30 cellular contexts compared by ENCODE assay signal in genomic region chr15:39269352-39269751, GRCh38.
DNase-seq lines count a peak whose midpoint lies in the region; ATAC-seq and TF ChIP-seq lines count a peak whose summit lies in the region.
"Had no signal": no experiment of that assay in that cellular context is flagged by ENCODE, and none has a peak within 500 bp of the region (broad histone marks: within the 10 kb centered on the region; RNA-seq: fewer than 3 reads in every experiment).

No MANE protein-coding gene starts in this region.

- H3K4me1 ChIP-seq in mesendoderm (ENCODE audit: control insufficient read depth, low read depth, low read length): no peaks in the 10 kb centered on the region
- H3K4me1 ChIP-seq: lower lobe of right lung had no signal

- no peak overlapping the region for H3K4ac ChIP-seq in mesendoderm (ENCODE audit: low read depth, low read length)

- H2BK5ac ChIP-seq in mesendoderm (ENCODE audit: low read length): no peak overlapping the region

- no peaks in the 10 kb centered on the region for H3K9me3 Mint-ChIP-seq in HFFc6
- H3K9me3 Mint-ChIP-seq: activated CD4-positive, alpha-beta T cell treated with anti-CD3 and anti-CD28 coated beads, Interleukin-2, amount 10 ng/mL, durations not matched to agents 7 days and 5 days; activated naive CD8-positive, alpha-beta T cell treated with anti-CD3 and anti-CD28 coated beads, Interleukin-2, amount 50 U/mL, for 24 hours; WTC11 had no signal

- H3K27me3 Mint-ChIP-seq in HFFc6 (ENCODE audit: insufficient read depth): no peaks in the 10 kb centered on the region; the same call in 1 of the 2 replicates

- H3K36me3 Mint-ChIP-seq in HFFc6 (ENCODE audit: low read depth): peaks cover 13% of the 10 kb centered on the region
- H3K36me3 Mint-ChIP-seq: WTC11 had no signal

- H3K4me3 Mint-ChIP-seq in HFFc6: no peak overlapping the region
- H3K4me3 Mint-ChIP-seq: activated CD4-positive, alpha-beta T cell treated with anti-CD3 and anti-CD28 coated beads, Interleukin-2, amount 10 ng/mL, durations not matched to agents 7 days and 5 days; activated naive CD8-positive, alpha-beta T cell treated with anti-CD3 and anti-CD28 coated beads, Interleukin-2, amount 50 U/mL, for 24 hours; WTC11 had no signal

- H2BK120ac ChIP-seq in mesendoderm (ENCODE audit: low read depth, low read length): no peak overlapping the region

- H2BK15ac ChIP-seq in mesendoderm (replicated peaks; ENCODE audit: low read depth): no peak overlapping the region

- no peaks in the 10 kb centered on the region for H3K79me2 ChIP-seq in mesendoderm (ENCODE audit: control insufficient read depth, insufficient read depth, low read length)

- no peak overlapping the region for H4K8ac ChIP-seq in mesendoderm (ENCODE audit: low read depth, low read length)

- no peak overlapping the region for H3K23ac ChIP-seq in mesendoderm (ENCODE audit: low read length)

- peaks cover 90% of the 10 kb centered on the region for H3K4me1 Mint-ChIP-seq in HFFc6 (ENCODE audit: low read depth)
- H3K4me1 Mint-ChIP-seq: activated CD4-positive, alpha-beta T cell treated with anti-CD3 and anti-CD28 coated beads, Interleukin-2, amount 10 ng/mL, durations not matched to agents 7 days and 5 days had no signal

- DNase-seq in NCI-H146 (lab: John Stamatoyannopoulos, UW) (peak; percentile 28), NCI-H146 treated with DMSO at 0.1 percent for 48 hours (lab: John Stamatoyannopoulos, UW; ENCODE audit: unreplicated experiment) (no peak), HFFc6 (no peak), mesendoderm (peak; percentile 59), GM19240 (ENCODE audit: insufficient read length, low spot score) (no peak)
- DNase-seq in effector CD4-positive, alpha-beta T cell: no peak
- DNase-seq: activated CD4-positive, alpha-beta T cell treated with anti-CD3 and anti-CD28 coated beads, Interleukin-2, amount 10 ng/mL, durations not matched to agents 7 days and 5 days; activated naive CD8-positive, alpha-beta T cell treated with anti-CD3 and anti-CD28 coated beads, Interleukin-2, amount 50 U/mL, for 24 hours; activated T-cell treated with anti-CD3 and anti-CD28 coated beads, Interleukin-2, amount 50 U/mL, for 48 hours; AML-193; Kasumi-1; kidney glomerular epithelial cell; lower lobe of right lung; NCI-H1048; NCI-H1930; NCI-H446 treated with DMSO at 0.1 percent for 48 hours; NK-92 treated with Interleukin-12 subunit alpha and Interleukin-12 subunit beta, amount 100 ng/mL, for 24 hours; PC-3; retina; stimulated activated CD4-positive, alpha-beta T cell treated with anti-CD3 and anti-CD28 coated beads, Interleukin-2, amount 100 ng/mL, for 24 hours; SW 1271; T1000 had no signal

- no peak overlapping the region for H3K4me3 ChIP-seq in mesendoderm (ENCODE audit: low read length)
- H3K4me3 ChIP-seq: lower lobe of right lung, mucosa of descending colon, tibial nerve had no signal

- H3K27ac ChIP-seq in VCaP: peak overlapping the region; percentile 51
- no peak overlapping the region for H3K27ac ChIP-seq in mesendoderm (ENCODE audit: low read depth, low read length)
- H3K27ac ChIP-seq: lower lobe of right lung had no signal

- no peak overlapping the region for H3K56ac ChIP-seq in mesendoderm (ENCODE audit: low read length)

- ATAC-seq in GM21447 (IDR thresholded peaks at IDR 0.05; ENCODE audit: unreplicated experiment): no peak
- ATAC-seq: activated naive CD8-positive, alpha-beta T cell treated with anti-CD3 and anti-CD28 coated beads, Interleukin-2, amount 50 U/mL, for 24 hours; HepG2; lower lobe of right lung; PC-3; Right ventricle myocardium inferior; WTC11 had no signal

- peak overlapping the region; percentile 97 for H3K27ac Mint-ChIP-seq in HFFc6
- H3K27ac Mint-ChIP-seq: activated CD4-positive, alpha-beta T cell treated with anti-CD3 and anti-CD28 coated beads, Interleukin-2, amount 10 ng/mL, durations not matched to agents 7 days and 5 days; activated naive CD8-positive, alpha-beta T cell treated with anti-CD3 and anti-CD28 coated beads, Interleukin-2, amount 50 U/mL, for 24 hours; WTC11 had no signal

- H4K5ac ChIP-seq in mesendoderm (ENCODE audit: low read length): no peak overlapping the region

- H3K36me3 ChIP-seq in mesendoderm (ENCODE audit: control insufficient read depth, insufficient read depth, low read length): no peaks in the 10 kb centered on the region
- H3K36me3 ChIP-seq: lower lobe of right lung, pancreas, tibial nerve had no signal

- no peak overlapping the region for H3K18ac ChIP-seq in mesendoderm (ENCODE audit: low read length)

- TF ChIP-seq CTCF in HFFc6 (IDR thresholded peaks at IDR 0.05): no peak
- TF ChIP-seq CTCF in VCaP (conservative IDR thresholded peaks at IDR 0.05): no peak

- no peak overlapping the region for H2AK5ac ChIP-seq in mesendoderm (ENCODE audit: low read length)

- no peaks in the 10 kb centered on the region for H3K27me3 ChIP-seq in mesendoderm (ENCODE audit: insufficient read depth, low read length, poor library complexity)
- H3K27me3 ChIP-seq: pancreas, tibial nerve had no signal

- H3K9ac ChIP-seq in mesendoderm (ENCODE audit: low read length): no peak overlapping the region

- no peak overlapping the region for H3K4me2 ChIP-seq in mesendoderm (ENCODE audit: low read length)

- no peaks in the 10 kb centered on the region for H3K79me1 ChIP-seq in mesendoderm (ENCODE audit: low read length)

- no CpG with 5 or more reads among the region's 2 CpGs for WGBS in mesendoderm (ENCODE audit: extremely low coverage, insufficient coverage, low lambda C conversion rate)

Comparison
In these comparisons a context has a peak if more than half of its experiments do, and no peak if none do; other contexts are left out.
1. DNase-seq: peak in NCI-H146 (single experiment) and mesendoderm (single experiment); none in NCI-H146 treated with DMSO at 0.1 percent for 48 hours (single experiment), HFFc6 (single experiment), GM19240 (single experiment) and effector CD4-positive, alpha-beta T cell (single experiment).